Comparison of ENCODE assay signal across 7 cellular contexts in the genomic region with DNA sequence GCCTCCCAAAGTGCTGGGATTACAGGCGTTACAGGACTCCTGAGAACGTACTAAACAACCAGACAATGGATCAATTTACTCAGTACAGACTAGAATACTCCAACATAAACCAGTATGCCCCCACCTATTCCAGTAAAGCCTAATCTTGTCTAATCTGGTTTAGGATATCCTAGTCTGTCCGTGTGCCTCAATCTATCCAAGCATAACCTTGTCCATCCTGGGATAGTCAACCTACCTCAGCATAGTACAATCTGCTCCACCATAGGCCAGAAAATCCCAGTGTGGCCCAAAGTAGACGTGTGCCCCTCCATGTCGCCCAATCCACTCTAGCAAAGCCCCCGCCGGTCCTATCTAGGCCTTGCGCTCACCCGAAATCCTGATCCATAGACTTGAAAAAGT. TPM values are rescaled to one million over a fixed set of nuclear protein-coding genes. Genes with fewer than 3 reads are reported as not detected.
DNase-seq lines count a peak whose midpoint lies in the region; ATAC-seq and TF ChIP-seq lines count a peak whose summit lies in the region.

No MANE protein-coding gene starts in this region.

- TF ChIP-seq CTCF in WTC11 (IDR thresholded peaks at IDR 0.05): no peak
- no peak for TF ChIP-seq CTCF in heart right ventricle (IDR thresholded peaks at IDR 0.05)

- CTCF ChIA-PET in HEK293T (lab: Yijun Ruan, JAX): no interaction called here
- CTCF ChIA-PET in WTC11 (lab: Charles Lee): interaction anchor here (1.0 to 6.0 kb wide), 6 partner anchors 13 to 63 kb away, joined by 5 to 36 read pairs (median 6); a partner anchor contains a TSS

- POLR2A ChIA-PET in HEK293T (lab: Yijun Ruan, JAX): interaction anchor here (1.0 to 9.7 kb wide), 6 partner anchors 9 to 96 kb away, joined by 3 to 166 read pairs (median 3); a partner anchor contains a TSS
- POLR2A ChIA-PET in WTC11 (lab: Charles Lee): interaction anchor here (0.6 to 1.2 kb wide), 3 partner anchors 9 to 14 kb away, joined by 4 to 5 read pairs (median 5); a partner anchor contains a TSS

- H3K27me3 Mint-ChIP-seq in WTC11 (ENCODE audit: low read depth): no peaks in the 10 kb centered on the region

- no peaks in the 10 kb centered on the region for H3K27me3 ChIP-seq in heart right ventricle
- H3K27me3 ChIP-seq in skeletal muscle tissue (ENCODE audit: control insufficient read depth in 3 of 3, insufficient read depth in 3 of 3, low read length in 3 of 3): no peaks in the 10 kb centered on the region

- peak overlapping the region; percentile 99 for H3K4me3 Mint-ChIP-seq in WTC11

- DNase-seq in HEK293T (ENCODE audit: extremely low spot score): no peak
- no peak for DNase-seq in WTC11 (ENCODE audit: low spot score)
- no peak for DNase-seq in heart right ventricle
- DNase-seq in cerebellar cortex (ENCODE audit: low spot score): no peak
- no peak for DNase-seq in NCI-H226

- H3K9me3 ChIP-seq in heart right ventricle (no peaks in the 10 kb centered on the region), skeletal muscle tissue (ENCODE audit: control insufficient read depth in 3 of 3, low read length in 3 of 3) (no peaks in the 10 kb centered on the region)

- ATAC-seq in WTC11 (peak; percentile 3), heart right ventricle (peak in 3 of 8 donors; percentile 0 to 2 (median 0)), HG03045 (IDR thresholded peaks at IDR 0.05; ENCODE audit: unreplicated experiment) (no peak)

- no peaks in the 10 kb centered on the region for H3K9me3 Mint-ChIP-seq in WTC11

- H3K4me1 Mint-ChIP-seq in WTC11: peaks cover 29% of the 10 kb centered on the region

- H3K36me3 ChIP-seq in heart right ventricle: peaks cover 0 to 41% (median 14%) of the 10 kb centered on the region in 9 donors
- H3K36me3 ChIP-seq in skeletal muscle tissue (ENCODE audit: control insufficient read depth in 3 of 3, insufficient read depth in 3 of 3, low read length in 3 of 3): peaks cover 21 to 34% (median 28%) of the 10 kb centered on the region in 3 donors

- H3K27ac ChIP-seq in heart right ventricle (peak overlapping the region; percentile 31 to 95 (median 86)), skeletal muscle tissue (ENCODE audit: low read depth, low read length) (peak overlapping the region; percentile 81)

- peaks cover 43% of the 10 kb centered on the region for H3K36me3 Mint-ChIP-seq in WTC11

- peak overlapping the region; percentile 96 for H3K27ac Mint-ChIP-seq in WTC11

- peak overlapping the region; percentile 57 to 94 (median 86) for H3K4me3 ChIP-seq in heart right ventricle
- peak overlapping the region; percentile 81 to 94 (median 87) for H3K4me3 ChIP-seq in skeletal muscle tissue (ENCODE audit: low read length in 3 of 3)

- peak overlapping the region; percentile 86 to 93 (median 91) for H3K9ac ChIP-seq in skeletal muscle tissue (ENCODE audit: low read depth in 1 of 3, low read length in 3 of 3)

- intact Hi-C loops in heart right ventricle (cut with DNase I): no loop called here

- 2 to 4% methylated on average over 9 of the region's 9 CpGs for WGBS in heart right ventricle, 2 donors

- H3K4me1 ChIP-seq in heart right ventricle: peaks cover 0 to 56% (median 41%) of the 10 kb centered on the region in 9 donors
- H3K4me1 ChIP-seq in skeletal muscle tissue (ENCODE audit: control insufficient read depth in 3 of 3, insufficient read depth in 3 of 3, low read length in 3 of 3): peaks cover 21 to 35% (median 28%) of the 10 kb centered on the region in 3 donors

TF ChIP-seq in HEK293T, 16 proteins besides CTCF, POLR2A, EP300 and RAD21:
- TF ChIP-seq ZNF384 (IDR thresholded peaks at IDR 0.05) (no peak), L3MBTL2 (conservative IDR thresholded peaks at IDR 0.05) (0 out of 2 replicates have a peak, but pooled peaks have one; percentile 12)

TF ChIP-seq in WTC11, 78 proteins besides CTCF, POLR2A, EP300 and RAD21:
- TF ChIP-seq, protein P1, sequence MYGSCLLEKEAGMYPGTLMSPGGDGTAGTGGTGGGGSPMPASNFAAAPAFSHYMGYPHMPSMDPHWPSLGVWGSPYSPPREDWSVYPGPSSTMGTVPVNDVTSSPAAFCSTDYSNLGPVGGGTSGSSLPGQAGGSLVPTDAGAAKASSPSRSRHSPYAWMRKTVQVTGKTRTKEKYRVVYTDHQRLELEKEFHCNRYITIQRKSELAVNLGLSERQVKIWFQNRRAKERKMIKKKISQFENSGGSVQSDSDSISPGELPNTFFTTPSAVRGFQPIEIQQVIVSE (CRISPR knock-in tag; IDR thresholded peaks at IDR 0.05; ENCODE audit: borderline replicate concordance): no peak
- TF ChIP-seq PRRX2 (CRISPR knock-in tag; IDR thresholded peaks at IDR 0.05): no peak
- TF ChIP-seq, protein P2, sequence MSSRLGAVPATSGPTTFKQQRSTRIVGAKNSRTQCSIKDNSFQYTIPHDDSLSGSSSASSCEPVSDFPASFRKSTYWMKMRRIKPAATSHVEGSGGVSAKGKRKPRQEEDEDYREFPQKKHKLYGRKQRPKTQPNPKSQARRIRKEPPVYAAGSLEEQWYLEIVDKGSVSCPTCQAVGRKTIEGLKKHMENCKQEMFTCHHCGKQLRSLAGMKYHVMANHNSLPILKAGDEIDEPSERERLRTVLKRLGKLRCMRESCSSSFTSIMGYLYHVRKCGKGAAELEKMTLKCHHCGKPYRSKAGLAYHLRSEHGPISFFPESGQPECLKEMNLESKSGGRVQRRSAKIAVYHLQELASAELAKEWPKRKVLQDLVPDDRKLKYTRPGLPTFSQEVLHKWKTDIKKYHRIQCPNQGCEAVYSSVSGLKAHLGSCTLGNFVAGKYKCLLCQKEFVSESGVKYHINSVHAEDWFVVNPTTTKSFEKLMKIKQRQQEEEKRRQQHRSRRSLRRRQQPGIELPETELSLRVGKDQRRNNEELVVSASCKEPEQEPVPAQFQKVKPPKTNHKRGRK (CRISPR knock-in tag; IDR thresholded peaks at IDR 0.05; ENCODE audit: borderline replicate concordance): no peak

RNA-seq across cellular contexts. Expression of a gene that starts 0.6 kb away (rescaled TPM):
- total RNA-seq in WTC11 (2021) (57.6 to 67.3 TPM (median 59.8 TPM) in 3 replicates), heart right ventricle (10 to 100 TPM; 14.1 to 25.6 (median 18.0) TPM), skeletal muscle tissue (63.2 TPM)
- polyA plus RNA-seq in heart right ventricle: 10 to 100 TPM in 1 of 2 donors, 1 to 10 TPM in 1; 10.0 to 23.0 TPM

RNA-seq across cellular contexts. Expression of a gene that starts 5.6 kb away (rescaled TPM):
- total RNA-seq in WTC11 (2021): 45.8 to 50.1 TPM (median 49.1 TPM) in 3 replicates
- total RNA-seq in heart right ventricle: 10 to 100 TPM; 17.7 to 24.5 (median 22.6) TPM
- 10 to 100 TPM; 16.1 to 25.0 TPM for polyA plus RNA-seq in heart right ventricle
- 30.3 TPM for total RNA-seq in skeletal muscle tissue

RNA-seq across cellular contexts. Expression of a gene that starts 8.5 kb away (rescaled TPM):
- total RNA-seq in WTC11 (2021) (228 to 247 TPM (median 238 TPM) in 3 replicates), heart right ventricle (100 to 1,000 TPM; 440 to 567 (median 501) TPM), skeletal muscle tissue (259 TPM)
- polyA plus RNA-seq in heart right ventricle: 100 to 1,000 TPM; 540 to 733 TPM

RNA-seq across cellular contexts. Expression of a gene that starts 14.0 kb away (rescaled TPM):
- total RNA-seq in WTC11 (2021) (213 to 236 TPM (median 221 TPM) in 3 replicates), heart right ventricle (1,000 to 10,000 TPM in 7 of 10 donors, 100 to 1,000 TPM in 3; 951 to 2,054 (median 1,322) TPM), skeletal muscle tissue (119 TPM)
- polyA plus RNA-seq in heart right ventricle: 1,000 to 10,000 TPM in 1 of 2 donors, 100 to 1,000 TPM in 1; 807 to 4,806 TPM

RNA-seq across cellular contexts. Expression of a gene that starts 14.1 kb away (rescaled TPM):
- total RNA-seq in WTC11 (2021) (47.1 to 59.7 TPM (median 48.0 TPM) in 3 replicates), heart right ventricle (10 to 100 TPM; 13.0 to 22.1 (median 16.7) TPM), skeletal muscle tissue (7.3 TPM)
- polyA plus RNA-seq in heart right ventricle: 10 to 100 TPM in 1 of 2 donors, 1 to 10 TPM in 1; 5.4 to 27.8 TPM
